In the genomic region with DNA sequence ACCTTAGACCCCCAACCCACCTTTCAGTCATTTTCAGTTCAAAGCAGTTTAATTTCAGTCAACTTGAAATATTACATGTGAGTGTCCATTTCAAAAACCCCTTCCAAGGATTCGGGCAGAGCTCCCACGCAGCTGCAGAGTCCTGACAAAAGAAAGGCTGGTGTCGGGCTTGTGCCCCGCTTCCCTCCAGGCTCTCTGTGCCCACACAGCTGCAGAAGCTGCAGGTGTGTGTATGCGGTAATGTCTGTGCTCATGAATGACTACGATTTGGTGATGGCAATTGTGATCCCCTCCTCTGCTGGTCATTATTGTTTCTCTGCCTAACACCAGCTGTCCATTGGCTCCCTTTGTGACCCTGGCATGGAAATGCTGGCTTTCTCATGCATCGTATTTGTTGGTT, we compare ENCODE assay signal across 11 cellular contexts.
DNase-seq lines count a peak whose midpoint lies in the region; ATAC-seq and TF ChIP-seq lines count a peak whose summit lies in the region.
"Had no signal": no experiment of that assay in that cellular context is flagged by ENCODE, and none has a peak within 500 bp of the region (broad histone marks: within the 10 kb centered on the region; RNA-seq: fewer than 3 reads in every experiment).

No MANE protein-coding gene starts in this region.

- peak overlapping the region; percentile 27 for H3K4me3 Mint-ChIP-seq in memory B cell
- H3K4me3 Mint-ChIP-seq: HFFc6 had no signal

- ATAC-seq in GM18499 (IDR thresholded peaks at IDR 0.05; ENCODE audit: insufficient read depth, unreplicated experiment): peak; percentile 22
- ATAC-seq in GM21786 (IDR thresholded peaks at IDR 0.05; ENCODE audit: unreplicated experiment): peak; percentile 38
- ATAC-seq in memory B cell (ENCODE audit: low read depth): peak; percentile 53
- no peak for ATAC-seq in GM18520 (IDR thresholded peaks at IDR 0.05; ENCODE audit: unreplicated experiment)
- ATAC-seq in foreskin keratinocyte: no peak
- ATAC-seq in activated CD4-positive, CD25-positive, alpha-beta regulatory T cell treated with anti-CD3 and anti-CD28 coated beads, Interleukin-2, amount 50 U/mL, for 24 hours: no peak

- H3K4me1 Mint-ChIP-seq in memory B cell: peaks cover 6% of the 10 kb centered on the region

- H3K27ac ChIP-seq in foreskin keratinocyte: no peak overlapping the region

- no peaks in the 10 kb centered on the region for H3K36me3 Mint-ChIP-seq in memory B cell

- TF ChIP-seq CTCF in foreskin keratinocyte (conservative IDR thresholded peaks at IDR 0.05): no peak

- DNase-seq in NCI-H774 (lab: John Stamatoyannopoulos, UW): peak; percentile 60
- DNase-seq in memory B cell (ENCODE audit: low spot score in 2 of 2): no peak
- no peak for DNase-seq in foreskin keratinocyte
- DNase-seq in kidney tubule cell (ENCODE audit: low spot score): no peak
- DNase-seq: HFFc6; kidney glomerular epithelial cell; stimulated activated CD4-positive, alpha-beta T cell treated with anti-CD3 and anti-CD28 coated beads, Interleukin-4, amount 100 ng/mL, for 24 hours had no signal

- no peak overlapping the region for H3K27ac Mint-ChIP-seq in memory B cell
- H3K27ac Mint-ChIP-seq: HFFc6 had no signal

- H3K9me3 Mint-ChIP-seq in memory B cell: no peaks in the 10 kb centered on the region
- H3K9me3 Mint-ChIP-seq: HFFc6 had no signal

- peaks cover 1% of the 10 kb centered on the region for H3K27me3 Mint-ChIP-seq in memory B cell

- no peaks in the 10 kb centered on the region for H3K27me3 ChIP-seq in foreskin keratinocyte

- H3K4me1 ChIP-seq in foreskin keratinocyte: no peaks in the 10 kb centered on the region

Comparison
In these comparisons a context has a peak if more than half of its experiments do, and no peak if none do; other contexts are left out.
1. ATAC-seq: peak in GM18499 (single experiment), GM21786 (single experiment) and memory B cell (single experiment); none in GM18520 (single experiment), foreskin keratinocyte (single experiment) and activated CD4-positive, CD25-positive, alpha-beta regulatory T cell treated with anti-CD3 and anti-CD28 coated beads, Interleukin-2, amount 50 U/mL, for 24 hours (0 of 2).